ENCODE assay signal across 32 cellular contexts in genomic region chr2:188944442-188944841, GRCh38. TPM values are rescaled to one million over a fixed set of nuclear protein-coding genes. Genes with fewer than 3 reads are reported as not detected.
"Had no signal": no experiment of that assay in that cellular context is flagged by ENCODE, and none has a peak within 500 bp of the region (broad histone marks: within the 10 kb centered on the region; RNA-seq: fewer than 3 reads in every experiment).

No MANE protein-coding gene starts in this region.

- DNase-seq: activated CD4-positive, alpha-beta T cell treated with anti-CD3 and anti-CD28 coated beads for 36 hours; activated CD4-positive, alpha-beta T cell treated with anti-CD3 and anti-CD28 coated beads, Interleukin-2, amount 10 ng/mL, durations not matched to agents 7 days and 5 days; activated CD4-positive, alpha-beta T cell treated with anti-CD3 and anti-CD28 coated beads, Interleukin-2, amount 50 U/mL, for 48 hours; activated CD8-positive, alpha-beta T cell treated with anti-CD3 and anti-CD28 coated beads, Interleukin-2, amount 10 ng/mL, durations not matched to agents 7 days and 5 days; activated naive CD4-positive, alpha-beta T cell treated with anti-CD3 and anti-CD28 coated beads, Interleukin-2, amount 10 ng/mL, durations not matched to agents 7 days and 5 days; activated naive CD8-positive, alpha-beta T cell treated with anti-CD3 and anti-CD28 coated beads, Interleukin-2, amount 50 U/mL, for 24 hours; activated T-cell treated with anti-CD3 and anti-CD28 coated beads, Interleukin-2, amount 50 U/mL, for 24 hours; anterior cingulate cortex; brain microvascular endothelial cell; central memory CD4-positive, alpha-beta T cell; Kasumi-1; KG1; MG63; NCI-H1048; NCI-H1105 treated with DMSO at 0.1 percent for 48 hours; NCI-H1436; NCI-H1694; NCI-H2029; NCI-H510A; NCI-H526; NCI-H748 treated with DMSO at 0.1 percent for 48 hours; OCI-M1; SHP77; SJCRH30; T1000; WERI-Rb-1 had no signal

- H3K4me3 ChIP-seq: MG63, SJCRH30, SK-N-MC had no signal

- H3K4me3 Mint-ChIP-seq: activated CD4-positive, alpha-beta T cell treated with anti-CD3 and anti-CD28 coated beads for 36 hours; activated CD4-positive, alpha-beta T cell treated with anti-CD3 and anti-CD28 coated beads, Interleukin-2, amount 10 ng/mL, durations not matched to agents 7 days and 5 days; activated CD8-positive, alpha-beta T cell treated with anti-CD3 and anti-CD28 coated beads, Interleukin-2, amount 10 ng/mL, durations not matched to agents 7 days and 5 days; activated naive CD4-positive, alpha-beta T cell treated with anti-CD3 and anti-CD28 coated beads, Interleukin-2, amount 10 ng/mL, durations not matched to agents 7 days and 5 days; activated naive CD8-positive, alpha-beta T cell; activated naive CD8-positive, alpha-beta T cell treated with anti-CD3 and anti-CD28 coated beads, Interleukin-2, amount 50 U/mL, for 24 hours; activated T-cell treated with anti-CD3 and anti-CD28 coated beads, Interleukin-2, amount 50 U/mL, for 24 hours had no signal

- ATAC-seq: activated CD4-positive, alpha-beta T cell treated with anti-CD3 and anti-CD28 coated beads for 36 hours; activated CD8-positive, alpha-beta T cell treated with anti-CD3 and anti-CD28 coated beads, Interleukin-2, amount 10 ng/mL, durations not matched to agents 7 days and 5 days; activated naive CD8-positive, alpha-beta T cell treated with anti-CD3 and anti-CD28 coated beads, Interleukin-2, amount 50 U/mL, for 24 hours; Panc1 had no signal

- H3K9me3 Mint-ChIP-seq: activated CD4-positive, alpha-beta T cell treated with anti-CD3 and anti-CD28 coated beads, Interleukin-2, amount 10 ng/mL, durations not matched to agents 7 days and 5 days; activated naive CD4-positive, alpha-beta T cell treated with anti-CD3 and anti-CD28 coated beads, Interleukin-2, amount 10 ng/mL, durations not matched to agents 7 days and 5 days; activated T-cell treated with anti-CD3 and anti-CD28 coated beads, Interleukin-2, amount 50 U/mL, for 24 hours; activated T-helper 2 cell treated with anti-CD3 and anti-CD28 coated beads, Interferon-gamma antibody, Interleukin-2, Interleukin-4, amounts not matched to agents 10 μg/mL and 5 μg/mL and 100 μg/mL, durations not matched to agents 14 hours and 24 hours and 36 hours had no signal

- H3K4me1 Mint-ChIP-seq: activated CD4-positive, alpha-beta T cell treated with anti-CD3 and anti-CD28 coated beads for 36 hours; activated CD4-positive, alpha-beta T cell treated with anti-CD3 and anti-CD28 coated beads, Interleukin-2, amount 10 ng/mL, durations not matched to agents 7 days and 5 days; activated naive CD4-positive, alpha-beta T cell treated with anti-CD3 and anti-CD28 coated beads, Interleukin-2, amount 10 ng/mL, durations not matched to agents 7 days and 5 days; activated naive CD8-positive, alpha-beta T cell treated with anti-CD3 and anti-CD28 coated beads, Interleukin-2, amount 50 U/mL, for 24 hours had no signal

- H3K27me3 ChIP-seq: brain microvascular endothelial cell, MG63, SJCRH30 had no signal

- H3K36me3 Mint-ChIP-seq: activated naive CD4-positive, alpha-beta T cell treated with anti-CD3 and anti-CD28 coated beads, Interleukin-2, amount 10 ng/mL, durations not matched to agents 7 days and 5 days; activated naive CD8-positive, alpha-beta T cell had no signal

- H3K27me3 Mint-ChIP-seq: activated CD4-positive, alpha-beta T cell treated with anti-CD3 and anti-CD28 coated beads for 36 hours; activated CD4-positive, alpha-beta T cell treated with anti-CD3 and anti-CD28 coated beads, Interleukin-2, amount 10 ng/mL, durations not matched to agents 7 days and 5 days; activated naive CD4-positive, alpha-beta T cell treated with anti-CD3 and anti-CD28 coated beads, Interleukin-2, amount 10 ng/mL, durations not matched to agents 7 days and 5 days; activated naive CD8-positive, alpha-beta T cell treated with anti-CD3 and anti-CD28 coated beads, Interleukin-2, amount 50 U/mL, for 24 hours; activated T-cell treated with anti-CD3 and anti-CD28 coated beads, Interleukin-2, amount 50 U/mL, for 24 hours had no signal

- H3K36me3 ChIP-seq: brain microvascular endothelial cell, MG63, SJCRH30, WERI-Rb-1 had no signal

- H3K9me3 ChIP-seq: MG63 had no signal

- H3K27ac ChIP-seq: brain microvascular endothelial cell, SJCRH30, SK-N-MC, WERI-Rb-1 had no signal

- H3K27ac Mint-ChIP-seq: activated CD4-positive, alpha-beta T cell treated with anti-CD3 and anti-CD28 coated beads for 36 hours; activated CD4-positive, alpha-beta T cell treated with anti-CD3 and anti-CD28 coated beads, Interleukin-2, amount 10 ng/mL, durations not matched to agents 7 days and 5 days; activated CD8-positive, alpha-beta T cell treated with anti-CD3 and anti-CD28 coated beads, Interleukin-2, amount 10 ng/mL, durations not matched to agents 7 days and 5 days; activated naive CD4-positive, alpha-beta T cell treated with anti-CD3 and anti-CD28 coated beads, Interleukin-2, amount 10 ng/mL, durations not matched to agents 7 days and 5 days; activated naive CD8-positive, alpha-beta T cell; activated naive CD8-positive, alpha-beta T cell treated with anti-CD3 and anti-CD28 coated beads, Interleukin-2, amount 50 U/mL, for 24 hours; activated T-cell treated with anti-CD3 and anti-CD28 coated beads, Interleukin-2, amount 50 U/mL, for 24 hours; activated T-helper 2 cell treated with anti-CD3 and anti-CD28 coated beads, Interferon-gamma antibody, Interleukin-2, Interleukin-4, amounts not matched to agents 10 μg/mL and 5 μg/mL and 100 μg/mL, durations not matched to agents 14 hours and 24 hours and 36 hours had no signal

- H3K4me1 ChIP-seq: SJCRH30 had no signal

RNA-seq across cellular contexts. Expression of gene COL3A1, which starts 29.7 kb away (rescaled TPM):
- total RNA-seq: activated CD4-positive, alpha-beta T cell treated with anti-CD3 and anti-CD28 coated beads, Interleukin-2, amount 10 ng/mL, durations not matched to agents 7 days and 5 days; activated CD8-positive, alpha-beta T cell treated with anti-CD3 and anti-CD28 coated beads, Interleukin-2, amount 10 ng/mL, durations not matched to agents 7 days and 5 days; T-helper 1 cell treated with Interleukin-12 subunit alpha and Interleukin-12 subunit beta and Interleukin-4 antibody, amounts not matched to agents 30 ng/mL and 1 ng/mL, for 36 hours; T-helper 2 cell treated with Interferon-gamma antibody and Interleukin-4, amounts not matched to agents 100 ng/mL and 5 ng/mL, for 36 hours had no signal
